Comparison of ENCODE assay signal across 28 cellular contexts in genomic region chr11:46180741-46181140, GRCh38.
"Had no signal": no experiment of that assay in that cellular context is flagged by ENCODE, and none has a peak within 500 bp of the region (broad histone marks: within the 10 kb centered on the region; RNA-seq: fewer than 3 reads in every experiment).

No MANE protein-coding gene starts in this region.

- H3K27me3 ChIP-seq: adrenal gland, ascending aorta, brain microvascular endothelial cell had no signal

- H3K4me3 ChIP-seq: adrenal gland, ascending aorta, coronary artery, dorsolateral prefrontal cortex, gastroesophageal sphincter, heart left ventricle had no signal

- DNase-seq: activated B cell treated with CpG ODN at 0.5 μM for 24 hours; activated CD4-positive, alpha-beta memory T cell treated with anti-CD3 and anti-CD28 coated beads for 36 hours; activated CD4-positive, alpha-beta T cell treated with anti-CD3 and anti-CD28 coated beads, Interleukin-2, amount 10 ng/mL, durations not matched to agents 24 days and 14 days; activated CD8-positive, alpha-beta memory T cell treated with anti-CD3 and anti-CD28 coated beads, Interleukin-2, amount 10 ng/mL, durations not matched to agents 7 days and 5 days; activated CD8-positive, alpha-beta memory T cell treated with anti-CD3 and anti-CD28 coated beads, Interleukin-2, amount 50 U/mL, for 4 hours; activated CD8-positive, alpha-beta T cell treated with anti-CD3 and anti-CD28 coated beads, Interleukin-2, amount 10 ng/mL, durations not matched to agents 7 days and 5 days; activated effector memory CD4-positive, alpha-beta T cell treated with anti-CD3 and anti-CD28 coated beads, Interleukin-2, amount 50 U/mL, for 16 hours; activated naive CD4-positive, alpha-beta T cell treated with anti-CD3 and anti-CD28 coated beads for 36 hours; activated naive CD8-positive, alpha-beta T cell treated with anti-CD3 and anti-CD28 coated beads for 36 hours; activated naive CD8-positive, alpha-beta T cell treated with anti-CD3 and anti-CD28 coated beads, Interleukin-2, amount 50 U/mL, for 24 hours; activated T-cell treated with anti-CD3 and anti-CD28 coated beads, Interleukin-2, amount 50 U/mL, for 1 hour; activated T-cell treated with anti-CD3 and anti-CD28 coated beads, Interleukin-2, amount 50 U/mL, for 48 hours; adrenal gland; amygdala; brain microvascular endothelial cell; dorsolateral prefrontal cortex; effector memory CD4-positive, alpha-beta T cell; endodermal cell; glutamatergic neuron; heart left ventricle; T-helper 1 cell; T-helper 17 cell; T1000; WERI-Rb-1 had no signal

- H3K9me3 ChIP-seq: adrenal gland, ascending aorta, gastroesophageal sphincter had no signal

- H3K36me3 ChIP-seq: adrenal gland, ascending aorta, brain microvascular endothelial cell, gastroesophageal sphincter, heart left ventricle, WERI-Rb-1 had no signal

- FAIRE-seq: bronchial epithelial cell had no signal

- H3K4me1 ChIP-seq: adrenal gland, ascending aorta, gastroesophageal sphincter, heart left ventricle had no signal
